16 cellular contexts compared by ENCODE assay signal in the genomic region with DNA sequence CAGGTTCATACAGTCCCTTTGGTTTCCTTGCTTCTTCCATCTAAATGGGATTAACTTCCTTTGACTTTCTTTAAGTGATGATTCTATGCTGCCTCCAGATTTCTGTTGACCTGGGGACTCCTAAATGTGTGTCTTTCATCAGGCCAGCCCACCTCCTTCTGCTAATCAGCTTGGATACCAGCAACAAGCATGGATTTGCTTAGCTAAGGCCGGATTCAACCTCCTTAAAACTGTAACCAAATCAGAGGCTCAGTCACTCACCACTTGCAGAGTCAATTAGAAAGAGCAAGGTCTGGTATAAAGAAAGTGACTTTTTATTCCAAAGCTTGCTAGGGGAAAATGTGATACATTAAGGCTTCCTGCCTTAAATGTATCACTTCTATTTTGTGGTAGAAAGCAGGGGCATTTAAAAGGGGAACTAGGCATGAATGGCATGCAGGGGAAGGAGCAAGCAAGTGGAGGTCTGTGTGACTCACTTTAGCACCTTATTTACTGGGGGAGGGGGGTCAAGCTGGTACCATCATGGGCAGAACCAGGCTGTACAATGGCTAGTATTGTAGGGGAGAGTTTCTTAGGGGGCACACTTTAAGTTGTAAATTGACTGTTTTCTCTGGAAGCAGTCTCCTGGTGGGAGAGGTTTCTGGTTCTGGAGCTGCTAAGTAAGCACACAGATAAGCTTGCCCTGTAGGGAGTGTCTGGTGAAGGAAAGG.
A peak's percentile ranks its signal among the peaks of the same experiment; 100 is the strongest.
DNase-seq lines count a peak whose midpoint lies in the region; ATAC-seq and TF ChIP-seq lines count a peak whose summit lies in the region.
"Had no signal": no experiment of that assay in that cellular context is flagged by ENCODE, and none has a peak within 500 bp of the region (broad histone marks: within the 10 kb centered on the region; RNA-seq: fewer than 3 reads in every experiment).

No MANE protein-coding gene starts in this region.

- H3K27me3 Mint-ChIP-seq in natural killer cell (ENCODE audit: low read depth in 2 of 2) = no peaks in the 10 kb centered on the region
- H3K27me3 Mint-ChIP-seq: activated CD4-positive, alpha-beta T cell treated with anti-CD3 and anti-CD28 coated beads, Interleukin-2, amount 10 ng/mL, durations not matched to agents 24 days and 14 days; B cell had no signal

- no peaks in the 10 kb centered on the region for H3K36me3 Mint-ChIP-seq in natural killer cell
- H3K36me3 Mint-ChIP-seq: naive thymus-derived CD8-positive, alpha-beta T cell had no signal

- H3K4me2 ChIP-seq in OCI-LY3 (ENCODE audit: low read length) = peak overlapping the region; percentile 70

- H2AFZ ChIP-seq in OCI-LY3 (ENCODE audit: low read depth, low read length) = no peak overlapping the region

- intact Hi-C loops in natural killer cell (cut with micrococcal nuclease) = no loop called here

- H4K20me1 ChIP-seq in OCI-LY3 (ENCODE audit: insufficient read depth, low read length) = no peaks in the 10 kb centered on the region

- no peaks in the 10 kb centered on the region for H3K36me3 ChIP-seq in ES-I3 (ENCODE audit: insufficient read depth, low read length)
- H3K36me3 ChIP-seq in OCI-LY3 (replicated peaks; ENCODE audit: low read depth, low read length) = no peaks in the 10 kb centered on the region

- no peak overlapping the region for H3K4me3 Mint-ChIP-seq in natural killer cell
- H3K4me3 Mint-ChIP-seq: activated CD4-positive, alpha-beta T cell treated with anti-CD3 and anti-CD28 coated beads, Interleukin-2, amount 10 ng/mL, durations not matched to agents 24 days and 14 days; B cell; naive thymus-derived CD8-positive, alpha-beta T cell had no signal

- H3K27ac ChIP-seq in OCI-LY3 (ENCODE audit: low read length) = peak overlapping the region; percentile 76

- peak; percentile 36 for DNase-seq in iPS-NIHi11 (ENCODE audit: low spot score)
- no peak for DNase-seq in NCI-H2081 (lab: John Stamatoyannopoulos, UW)
- no peak for DNase-seq in DMS79 treated with DMSO at 0.1 percent for 48 hours (lab: John Stamatoyannopoulos, UW)
- no peak for DNase-seq in T1000 (lab: John Stamatoyannopoulos, UW)
- no peak for DNase-seq in natural killer cell
- DNase-seq: activated CD4-positive, alpha-beta T cell treated with anti-CD3 and anti-CD28 coated beads, Interleukin-2, amount 10 ng/mL, durations not matched to agents 24 days and 14 days; activated effector memory CD4-positive, alpha-beta T cell treated with anti-CD3 and anti-CD28 coated beads, Interleukin-2, amount 50 U/mL, for 16 hours; HCEC 1CT; MM.1S; naive thymus-derived CD8-positive, alpha-beta T cell; NCI-H510A treated with DMSO at 0.1 percent for 48 hours; small intestine had no signal

- H3K4me1 ChIP-seq in ES-I3 (ENCODE audit: insufficient read depth, low read length) = peaks cover 31% of the 10 kb centered on the region
- H3K4me1 ChIP-seq in OCI-LY3 (ENCODE audit: low read length) = peaks cover 20% of the 10 kb centered on the region

- H3K9me3 Mint-ChIP-seq in natural killer cell = no peaks in the 10 kb centered on the region
- H3K9me3 Mint-ChIP-seq: activated CD4-positive, alpha-beta T cell treated with anti-CD3 and anti-CD28 coated beads, Interleukin-2, amount 10 ng/mL, durations not matched to agents 24 days and 14 days; naive thymus-derived CD8-positive, alpha-beta T cell had no signal

- no peaks in the 10 kb centered on the region for H3K27me3 ChIP-seq in OCI-LY3 (ENCODE audit: low read depth, low read length)

- no peaks in the 10 kb centered on the region for H3K4me1 Mint-ChIP-seq in natural killer cell
- H3K4me1 Mint-ChIP-seq: activated CD4-positive, alpha-beta T cell treated with anti-CD3 and anti-CD28 coated beads, Interleukin-2, amount 10 ng/mL, durations not matched to agents 24 days and 14 days; naive thymus-derived CD8-positive, alpha-beta T cell had no signal

- H3K9ac ChIP-seq in ES-I3 (ENCODE audit: low read depth, low read length) = peak overlapping the region; percentile 26
- H3K9ac ChIP-seq in OCI-LY3 (ENCODE audit: low read length) = peak overlapping the region; percentile 22; the same call in 1 of the 2 replicates

- no peak overlapping the region for H3K27ac Mint-ChIP-seq in natural killer cell
- H3K27ac Mint-ChIP-seq: activated CD4-positive, alpha-beta T cell treated with anti-CD3 and anti-CD28 coated beads, Interleukin-2, amount 10 ng/mL, durations not matched to agents 24 days and 14 days; B cell; naive thymus-derived CD8-positive, alpha-beta T cell had no signal

- H3K79me2 ChIP-seq in OCI-LY3 (ENCODE audit: low read length) = no peaks in the 10 kb centered on the region

- H3K4me3 ChIP-seq in OCI-LY3 (ENCODE audit: low read length) = peak overlapping the region; percentile 38

- TF ChIP-seq CTCF in OCI-LY3 (IDR thresholded peaks at IDR 0.05; ENCODE audit: low read depth, low read length) (no peak), natural killer cell (IDR thresholded peaks at IDR 0.05) (no peak)

- ATAC-seq in HG03354 (IDR thresholded peaks at IDR 0.05; ENCODE audit: poor library complexity, severe bottlenecking, unreplicated experiment) (peak; percentile 58), natural killer cell (no peak)
- ATAC-seq: naive thymus-derived CD8-positive, alpha-beta T cell had no signal

- H3K9me3 ChIP-seq in ES-I3 (ENCODE audit: control insufficient read depth, insufficient read depth, low read length) (no peaks in the 10 kb centered on the region), OCI-LY3 (ENCODE audit: insufficient read depth, low read length) (no peaks in the 10 kb centered on the region)
